Comparison of ENCODE assay signal across 19 cellular contexts in the genomic region with DNA sequence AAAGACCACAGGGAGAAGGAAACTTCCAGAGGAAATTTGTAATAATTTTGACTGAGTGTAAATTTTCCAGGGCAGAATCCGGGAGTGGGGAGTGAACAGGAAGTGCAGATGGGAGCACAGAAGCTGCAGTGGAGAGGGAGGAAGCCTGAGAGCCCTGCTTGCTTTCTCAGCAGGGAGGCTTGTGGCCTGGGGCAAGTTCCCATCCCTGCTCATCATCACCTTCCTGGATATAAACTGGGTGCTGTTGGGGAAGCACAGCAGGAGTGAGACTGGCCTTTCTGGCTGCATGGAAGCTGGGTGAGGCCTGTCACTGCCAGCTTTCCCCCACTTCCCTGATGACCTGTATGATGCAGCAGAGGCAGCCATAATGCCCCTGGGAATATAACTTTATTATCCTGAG.
DNase-seq lines count a peak whose midpoint lies in the region; ATAC-seq and TF ChIP-seq lines count a peak whose summit lies in the region.
"Had no signal": no experiment of that assay in that cellular context is flagged by ENCODE, and none has a peak within 500 bp of the region (broad histone marks: within the 10 kb centered on the region; RNA-seq: fewer than 3 reads in every experiment).

No MANE protein-coding gene starts in this region.

- BruUV-seq in mammary epithelial cell (replicated peaks; lab: Mats Ljungman, UMichigan), result no TSS peak

- peaks cover 2% of the 10 kb centered on the region for H3K9me3 Mint-ChIP-seq in nephron

- H4K20me1 ChIP-seq in Loucy (ENCODE audit: insufficient read depth, low read length, poor library complexity, severe bottlenecking), result no peaks in the 10 kb centered on the region
- H4K20me1 ChIP-seq in mammary epithelial cell (ENCODE audit: insufficient read depth, low read length), result no peaks in the 10 kb centered on the region

- H3K36me3 ChIP-seq in Loucy (ENCODE audit: insufficient read depth, low read length) (no peaks in the 10 kb centered on the region), mammary epithelial cell (ENCODE audit: insufficient read depth, low read length) (no peaks in the 10 kb centered on the region), H7 (replicated peaks; ENCODE audit: control insufficient read depth, insufficient read depth, low read length) (no peaks in the 10 kb centered on the region)

- peaks cover 8% of the 10 kb centered on the region for H3K27me3 Mint-ChIP-seq in nephron (ENCODE audit: low read depth)
- H3K27me3 Mint-ChIP-seq: activated naive CD8-positive, alpha-beta T cell; T-helper 17 cell had no signal

- no peak overlapping the region for H3K27ac ChIP-seq in mammary epithelial cell (ENCODE audit: insufficient read depth, low read depth, low read length)
- H3K27ac ChIP-seq: body of pancreas had no signal

- intact Hi-C loops in mammary epithelial cell (cut with micrococcal nuclease), result loop anchor here (10.0 kb wide), 1 partner anchor 538 kb away; no protein-coding TSS in a partner anchor

- WGBS in mammary epithelial cell (ENCODE audit: low coverage, missing lambda C conversion rate), result 86% methylated on average over 1 of the region's 1 CpG

- no peak overlapping the region for H3K4me3 Mint-ChIP-seq in nephron
- H3K4me3 Mint-ChIP-seq: activated naive CD8-positive, alpha-beta T cell; activated T-helper 1 cell treated with anti-CD3 and anti-CD28 coated beads, Interleukin-12 subunit alpha, Interleukin-12 subunit beta, Interleukin-2, Interleukin-4 antibody, amounts not matched to agents 30 ng/mL and 10 ng/mL and 1 ng/mL, durations not matched to agents 14 hours and 24 hours and 36 hours; CD8-positive, alpha-beta T cell; T-helper 17 cell had no signal

- H3K9ac ChIP-seq in Loucy (ENCODE audit: low read depth, low read length, poor library complexity, severe bottlenecking), result no peak overlapping the region
- no peak overlapping the region for H3K9ac ChIP-seq in mammary epithelial cell (ENCODE audit: insufficient read depth, low read length)

- TF ChIP-seq CTCF in Loucy (conservative IDR thresholded peaks at IDR 0.05; ENCODE audit: low read length), result no peak
- no peak for TF ChIP-seq CTCF in mammary epithelial cell (conservative IDR thresholded peaks at IDR 0.05 in 1 of 2, IDR thresholded peaks at IDR 0.05 in 1 of 2; ENCODE audit: extremely low read depth in 1 of 2, insufficient read depth in 1 of 2, low read depth in 1 of 2, low read length in 2 of 2)
- TF ChIP-seq CTCF in nephron (IDR thresholded peaks at IDR 0.05; ENCODE audit: unreplicated experiment in 3 of 3), result no peak

- H2AFZ ChIP-seq in Loucy (ENCODE audit: low read length), result 0 out of 2 replicates have a peak overlapping the region, but pooled peaks have one; percentile 8
- H2AFZ ChIP-seq in mammary epithelial cell (ENCODE audit: low read depth, low read length), result peak overlapping the region; percentile 65

- H3K4me1 Mint-ChIP-seq in nephron, result peaks cover 7% of the 10 kb centered on the region
- H3K4me1 Mint-ChIP-seq: T-helper 17 cell had no signal

- H3K4me3 ChIP-seq in Loucy (ENCODE audit: low read length, poor library complexity, severe bottlenecking) (no peak overlapping the region), mammary epithelial cell (replicated peaks in 1 of 3; ENCODE audit: insufficient read depth in 1 of 3, low read depth in 2 of 3, low read length in 3 of 3) (no peak overlapping the region), H7 (ENCODE audit: insufficient read depth, low read depth, low read length) (no peak overlapping the region)
- H3K4me3 ChIP-seq: body of pancreas had no signal

- no peaks in the 10 kb centered on the region for H3K27me3 ChIP-seq in Loucy (ENCODE audit: insufficient read depth, low read length, poor library complexity, severe bottlenecking)
- no peaks in the 10 kb centered on the region for H3K27me3 ChIP-seq in mammary epithelial cell (ENCODE audit: insufficient read depth, low read length)
- no peaks in the 10 kb centered on the region for H3K27me3 ChIP-seq in H7 (ENCODE audit: control insufficient read depth, insufficient read depth, low read length)
- H3K27me3 ChIP-seq: body of pancreas had no signal

- H3K4me2 ChIP-seq in Loucy (ENCODE audit: low read depth, low read length, poor library complexity, severe bottlenecking), result no peak overlapping the region
- H3K4me2 ChIP-seq in mammary epithelial cell (ENCODE audit: insufficient read depth, low read depth, low read length), result no peak overlapping the region

- ATAC-seq in activated CD4-positive, CD25-positive, alpha-beta regulatory T cell treated with anti-CD3 and anti-CD28 coated beads, Interleukin-2, amount 50 U/mL, for 24 hours, result no peak
- ATAC-seq: body of pancreas; CD8-positive, alpha-beta T cell; left colon; right cardiac atrium; T-helper 17 cell had no signal

- no peaks in the 10 kb centered on the region for H3K9me2 ChIP-seq in Loucy (replicated peaks; ENCODE audit: low read depth, low read length)

- in situ Hi-C loops in mammary epithelial cell (cut with MboI; ENCODE audit: low sequenced_read_pairs in 2 of 2), result no loop called here

- H3K27ac Mint-ChIP-seq in nephron, result peak overlapping the region; percentile 15 to 84 (median 73)
- H3K27ac Mint-ChIP-seq: activated naive CD8-positive, alpha-beta T cell; activated T-helper 1 cell treated with anti-CD3 and anti-CD28 coated beads, Interleukin-12 subunit alpha, Interleukin-12 subunit beta, Interleukin-2, Interleukin-4 antibody, amounts not matched to agents 30 ng/mL and 10 ng/mL and 1 ng/mL, durations not matched to agents 14 hours and 24 hours and 36 hours; CD8-positive, alpha-beta T cell; T-helper 17 cell had no signal

- H3K4me1 ChIP-seq in Loucy (ENCODE audit: insufficient read depth, low read length, poor library complexity, severe bottlenecking), result no peaks in the 10 kb centered on the region
- H3K4me1 ChIP-seq in mammary epithelial cell (ENCODE audit: insufficient read depth, low read length), result peaks cover 3% of the 10 kb centered on the region
- H3K4me1 ChIP-seq: body of pancreas had no signal

- H3K36me3 Mint-ChIP-seq in nephron (ENCODE audit: low read depth), result no peaks in the 10 kb centered on the region
- H3K36me3 Mint-ChIP-seq: activated naive CD8-positive, alpha-beta T cell; CD8-positive, alpha-beta T cell had no signal

- DNase-seq in DMS153 treated with DMSO at 0.1 percent for 48 hours (lab: John Stamatoyannopoulos, UW; ENCODE audit: unreplicated experiment) (peak; percentile 8), mammary epithelial cell (peak; percentile 15), H7 (no peak), T-helper 9 cell (no peak), NCI-H2196 (lab: John Stamatoyannopoulos, UW; ENCODE audit: unreplicated experiment) (no peak)
- DNase-seq: activated CD8-positive, alpha-beta memory T cell treated with anti-CD3 and anti-CD28 coated beads for 24 hours; body of pancreas; CD8-positive, alpha-beta T cell; cortex of kidney; left colon; NCI-H187; right cardiac atrium; stimulated activated naive CD4-positive, alpha-beta T cell; T-helper 17 cell had no signal

- H3F3A ChIP-seq in Loucy (ENCODE audit: low read depth), result no peaks in the 10 kb centered on the region

- CTCF ChIA-PET in mammary epithelial cell (lab: Charles Lee; ENCODE audit: low non-redundant PET), result no interaction called here

- H3K79me2 ChIP-seq in Loucy (ENCODE audit: insufficient read depth, low read length) (no peaks in the 10 kb centered on the region), mammary epithelial cell (ENCODE audit: insufficient read depth, low read length) (no peaks in the 10 kb centered on the region)

- H3K9me3 ChIP-seq in Loucy (ENCODE audit: insufficient read depth, low read depth, low read length), result no peaks in the 10 kb centered on the region
- H3K9me3 ChIP-seq in mammary epithelial cell (replicated peaks; ENCODE audit: insufficient read depth, low read length), result no peaks in the 10 kb centered on the region
- H3K9me3 ChIP-seq: body of pancreas had no signal

- dilution Hi-C loops in mammary epithelial cell (cut with HindIII; ENCODE audit: low sequenced_read_pairs), result no loop called here

Comparison
In these comparisons a context has a peak if more than half of its experiments do, and no peak if none do; other contexts are left out.
1. DNase-seq: peak in DMS153 treated with DMSO at 0.1 percent for 48 hours (single experiment) and mammary epithelial cell (single experiment); none in H7 (single experiment), T-helper 9 cell (single experiment) and NCI-H2196 (single experiment).